29 cellular contexts compared by ENCODE assay signal in the genomic region with DNA sequence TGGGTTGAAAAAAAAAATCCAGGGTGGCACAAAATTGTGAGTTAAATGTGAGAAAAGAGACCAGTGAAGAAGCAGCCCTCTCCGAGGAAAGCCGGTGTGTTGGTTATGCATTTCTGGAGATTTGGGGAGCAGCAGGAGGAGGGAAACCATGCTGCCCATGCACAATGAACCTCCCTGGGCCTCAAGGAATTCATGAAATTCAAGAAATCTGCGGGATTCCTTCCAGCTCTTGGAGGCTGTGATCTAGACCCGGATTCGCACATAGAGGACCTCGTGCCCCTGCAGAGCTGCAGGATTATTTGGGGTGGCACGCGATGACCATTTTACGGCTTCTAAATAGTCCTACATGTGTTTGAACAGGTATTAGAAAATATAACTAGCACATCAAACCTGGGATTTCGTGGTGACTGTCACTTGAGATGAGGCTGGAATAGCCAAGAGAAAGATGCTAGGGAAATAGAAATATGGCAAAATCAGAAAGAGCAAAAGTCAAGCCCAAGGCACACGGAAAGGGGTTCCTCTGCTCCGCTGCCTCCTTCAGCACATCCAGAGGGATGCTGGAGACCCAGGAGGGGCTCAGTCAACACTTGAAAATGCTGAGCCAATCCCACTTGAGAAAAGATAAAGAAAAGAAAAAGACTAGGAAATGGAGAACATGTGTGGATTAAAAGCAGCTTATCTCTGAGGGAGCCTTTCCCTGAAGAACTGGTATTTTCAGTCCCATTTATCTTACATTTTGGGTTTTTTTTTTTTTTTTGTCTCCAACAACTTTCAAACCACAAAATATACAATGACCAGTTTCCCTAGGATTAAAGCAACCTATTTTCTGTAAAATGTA. TPM values are rescaled to one million over a fixed set of nuclear protein-coding genes. Genes with fewer than 3 reads are reported as not detected.
DNase-seq lines count a peak whose midpoint lies in the region; ATAC-seq and TF ChIP-seq lines count a peak whose summit lies in the region.
"Had no signal": no experiment of that assay in that cellular context is flagged by ENCODE, and none has a peak within 500 bp of the region (broad histone marks: within the 10 kb centered on the region; RNA-seq: fewer than 3 reads in every experiment).

No MANE protein-coding gene starts in this region.

- intact Hi-C loops in PC-9 (cut with micrococcal nuclease; ENCODE audit: unreplicated experiment), result no loop called here

- H3K36me3 ChIP-seq in GM23338 (ENCODE audit: insufficient read depth), result no peaks in the 10 kb centered on the region
- no peaks in the 10 kb centered on the region for H3K36me3 ChIP-seq in PC-9 (ENCODE audit: low read depth)
- H3K36me3 ChIP-seq in endodermal cell (ENCODE audit: control insufficient read depth, insufficient read depth, low read length), result no peaks in the 10 kb centered on the region
- H3K36me3 ChIP-seq: pancreas, right lobe of liver, thyroid gland had no signal

- no peak overlapping the region; the same call in none of the 2 replicates for H3K4me3 ChIP-seq in GM23338
- no peak overlapping the region for H3K4me3 ChIP-seq in PC-9
- H3K4me3 ChIP-seq in endodermal cell (ENCODE audit: low read length), result no peak overlapping the region
- H3K4me3 ChIP-seq: pancreas, right lobe of liver, thyroid gland had no signal

- DNase-seq in GM23338 (ENCODE audit: low spot score), result peak; percentile 83
- DNase-seq in PC-9, result peak in 1 of 2 experiments; percentile 75
- peak; percentile 68 for DNase-seq in endodermal cell
- no peak for DNase-seq in pons (ENCODE audit: low spot score)
- no peak for DNase-seq in stimulated activated CD4-positive, alpha-beta T cell treated with anti-CD3 and anti-CD28 coated beads, Interleukin-2, amount 100 ng/mL, for 24 hours
- DNase-seq in SIG-M5 treated with dmso at 0.1 percent for 504 hours (lab: John Stamatoyannopoulos, UW; ENCODE audit: unreplicated experiment), result no peak
- no peak for DNase-seq in DMS79 (lab: John Stamatoyannopoulos, UW)
- DNase-seq: activated CD4-positive, alpha-beta T cell treated with anti-CD3 and anti-CD28 coated beads, Interleukin-2, amount 10 ng/mL, durations not matched to agents 7 days and 5 days; activated CD8-positive, alpha-beta memory T cell treated with anti-CD3 and anti-CD28 coated beads, Interleukin-2, amount 10 ng/mL, durations not matched to agents 7 days and 5 days; activated naive CD4-positive, alpha-beta T cell treated with anti-CD3 and anti-CD28 coated beads, Interleukin-2, amount 50 U/mL, for 16 hours; activated T-cell treated with anti-CD3 and anti-CD28 coated beads, Interleukin-2, amount 50 U/mL, for 72 hours; anterior cingulate cortex; caudate nucleus; EL; Karpas-422; naive thymus-derived CD8-positive, alpha-beta T cell; NCI-H1048; NCI-H187 treated with DMSO at 0.1 percent for 48 hours; NCI-H748 treated with DMSO at 0.1 percent for 48 hours; pancreas; right lobe of liver; SK-N-SH; thyroid gland had no signal

- WGBS in endodermal cell (ENCODE audit: insufficient coverage in 1 of 2, insufficient read length in 1 of 2), 2 experiments, result 57 to 64% methylated on average over 6 to 12 of the region's 12 CpGs

- BruUV-seq in PC-9 (replicated peaks; lab: Mats Ljungman, UMichigan), result no TSS peak

- no peak overlapping the region for H3K9ac ChIP-seq in endodermal cell (ENCODE audit: extremely low read depth, low read length, poor library complexity, severe bottlenecking)
- H3K9ac ChIP-seq: SK-N-SH had no signal

- H3K9me3 Mint-ChIP-seq in GM23338, result no peaks in the 10 kb centered on the region
- H3K9me3 Mint-ChIP-seq in endodermal cell, result no peaks in the 10 kb centered on the region
- no peaks in the 10 kb centered on the region for H3K9me3 Mint-ChIP-seq in nephron
- H3K9me3 Mint-ChIP-seq: activated CD4-positive, alpha-beta T cell treated with anti-CD3 and anti-CD28 coated beads, Interleukin-2, amount 10 ng/mL, durations not matched to agents 7 days and 5 days; naive thymus-derived CD8-positive, alpha-beta T cell; stimulated activated naive CD8-positive, alpha-beta T cell treated with anti-CD3 and anti-CD28 coated beads, Interleukin-15, Interleukin-2, amounts not matched to agents 100 ng/mL and 50 ng/mL, for 24 hours had no signal

- H3K9me3 ChIP-seq in PC-9 (ENCODE audit: insufficient read depth, low read depth) (no peaks in the 10 kb centered on the region), endodermal cell (ENCODE audit: control insufficient read depth, low read length) (no peaks in the 10 kb centered on the region)
- H3K9me3 ChIP-seq: pancreas, right lobe of liver, SK-N-SH, thyroid gland had no signal

- H3K27ac ChIP-seq in GM23338 (ENCODE audit: low read depth) (peak overlapping the region; percentile 64), PC-9 (0 out of 2 replicates have a peak overlapping the region, but pooled peaks have one; percentile 37), endodermal cell (ENCODE audit: low read depth, low read length) (no peak overlapping the region)
- H3K27ac ChIP-seq: C4-2B, pancreas, right lobe of liver, RWPE1, thyroid gland, VCaP had no signal

- peaks cover 57% of the 10 kb centered on the region for H3K4me1 Mint-ChIP-seq in GM23338
- peaks cover 12% of the 10 kb centered on the region for H3K4me1 Mint-ChIP-seq in endodermal cell
- peaks cover 31% of the 10 kb centered on the region for H3K4me1 Mint-ChIP-seq in nephron
- H3K4me1 Mint-ChIP-seq: activated CD4-positive, alpha-beta T cell treated with anti-CD3 and anti-CD28 coated beads, Interleukin-2, amount 10 ng/mL, durations not matched to agents 7 days and 5 days; activated CD8-positive, alpha-beta memory T cell treated with anti-CD3 and anti-CD28 coated beads, Interleukin-2, amount 10 ng/mL, durations not matched to agents 7 days and 5 days had no signal

- no peaks in the 10 kb centered on the region for H3K9me2 ChIP-seq in GM23338 (ENCODE audit: insufficient read depth)
- H3K9me2 ChIP-seq in PC-9 (ENCODE audit: insufficient read depth), result no peaks in the 10 kb centered on the region
- H3K9me2 ChIP-seq: SK-N-SH had no signal

- H3K36me3 Mint-ChIP-seq in GM23338 (ENCODE audit: low read depth) (no peaks in the 10 kb centered on the region; the same call in 1 of the 3 replicates), endodermal cell (ENCODE audit: low read depth) (no peaks in the 10 kb centered on the region), nephron (ENCODE audit: low read depth) (peaks cover 10% of the 10 kb centered on the region)
- H3K36me3 Mint-ChIP-seq: activated CD8-positive, alpha-beta memory T cell treated with anti-CD3 and anti-CD28 coated beads, Interleukin-2, amount 10 ng/mL, durations not matched to agents 7 days and 5 days; naive thymus-derived CD8-positive, alpha-beta T cell had no signal

- H4K20me1 ChIP-seq in GM23338 (replicated peaks; ENCODE audit: insufficient read depth), result no peaks in the 10 kb centered on the region
- H4K20me1 ChIP-seq in PC-9 (ENCODE audit: insufficient read depth), result no peaks in the 10 kb centered on the region

- H3K27me3 ChIP-seq in GM23338 (ENCODE audit: insufficient read depth) (no peaks in the 10 kb centered on the region), PC-9 (ENCODE audit: insufficient read depth, low read depth) (no peaks in the 10 kb centered on the region), endodermal cell (ENCODE audit: control insufficient read depth, insufficient read depth, low read length, poor library complexity, severe bottlenecking) (no peaks in the 10 kb centered on the region)
- H3K27me3 ChIP-seq: pancreas, right lobe of liver, thyroid gland had no signal

- H3K4me1 ChIP-seq in GM23338 (ENCODE audit: insufficient read depth) (peaks cover 42% of the 10 kb centered on the region), PC-9 (replicated peaks; ENCODE audit: insufficient read depth) (peaks cover 22% of the 10 kb centered on the region), endodermal cell (ENCODE audit: control insufficient read depth, insufficient read depth, low read length) (peaks cover 3% of the 10 kb centered on the region)
- H3K4me1 ChIP-seq: pancreas, right lobe of liver had no signal

- CTCF ChIA-PET in PC-9 (lab: Charles Lee), result interaction anchor here (0.6 to 0.7 kb wide), 2 partner anchors 50 to 162 kb away, joined by 3 to 7 read pairs; no protein-coding TSS in a partner anchor

- no peak overlapping the region for H2AFZ ChIP-seq in GM23338
- H2AFZ ChIP-seq in PC-9, result no peak overlapping the region

- H3K27me3 Mint-ChIP-seq in GM23338 (ENCODE audit: insufficient read depth, low read depth, poor library complexity), result peaks cover 3% of the 10 kb centered on the region
- H3K27me3 Mint-ChIP-seq in endodermal cell (ENCODE audit: insufficient read depth), result peaks cover 10% of the 10 kb centered on the region
- no peaks in the 10 kb centered on the region for H3K27me3 Mint-ChIP-seq in nephron (ENCODE audit: low read depth)
- H3K27me3 Mint-ChIP-seq: activated CD4-positive, alpha-beta T cell treated with anti-CD3 and anti-CD28 coated beads, Interleukin-2, amount 10 ng/mL, durations not matched to agents 7 days and 5 days; activated CD8-positive, alpha-beta memory T cell treated with anti-CD3 and anti-CD28 coated beads, Interleukin-2, amount 10 ng/mL, durations not matched to agents 7 days and 5 days; stimulated activated naive CD8-positive, alpha-beta T cell treated with anti-CD3 and anti-CD28 coated beads, Interleukin-15, Interleukin-2, amounts not matched to agents 100 ng/mL and 50 ng/mL, for 24 hours had no signal

- H3K79me2 ChIP-seq in GM23338 (replicated peaks; ENCODE audit: insufficient read depth) (no peaks in the 10 kb centered on the region), PC-9 (ENCODE audit: low read depth) (no peaks in the 10 kb centered on the region; the same call in 1 of the 2 replicates)

- H3K4me3 Mint-ChIP-seq in GM23338 (peak overlapping the region; percentile 57), endodermal cell (no peak overlapping the region), nephron (no peak overlapping the region)
- H3K4me3 Mint-ChIP-seq: activated CD4-positive, alpha-beta T cell treated with anti-CD3 and anti-CD28 coated beads, Interleukin-2, amount 10 ng/mL, durations not matched to agents 7 days and 5 days; activated CD8-positive, alpha-beta memory T cell treated with anti-CD3 and anti-CD28 coated beads, Interleukin-2, amount 10 ng/mL, durations not matched to agents 7 days and 5 days; activated T-cell treated with anti-CD3 and anti-CD28 coated beads, Interleukin-2, amount 50 U/mL, for 72 hours; naive thymus-derived CD8-positive, alpha-beta T cell; stimulated activated naive CD8-positive, alpha-beta T cell treated with anti-CD3 and anti-CD28 coated beads, Interleukin-15, Interleukin-2, amounts not matched to agents 100 ng/mL and 50 ng/mL, for 24 hours had no signal

- peak; percentile 86 for ATAC-seq in GM23338
- ATAC-seq: activated CD8-positive, alpha-beta memory T cell treated with anti-CD3 and anti-CD28 coated beads, Interleukin-2, amount 10 ng/mL, durations not matched to agents 7 days and 5 days; activated T-cell treated with anti-CD3 and anti-CD28 coated beads, Interleukin-2, amount 50 U/mL, for 72 hours; HCT116; naive thymus-derived CD8-positive, alpha-beta T cell; pancreas; right lobe of liver had no signal

- H3F3A ChIP-seq in GM23338 (replicated peaks; ENCODE audit: low read depth) (no peaks in the 10 kb centered on the region; the same call in 1 of the 2 replicates), PC-9 (ENCODE audit: insufficient read depth, low read depth) (no peaks in the 10 kb centered on the region; the same call in 1 of the 2 replicates)

- H3K27ac Mint-ChIP-seq in GM23338 (peak overlapping the region; percentile 73; the same call in 1 of the 2 replicates), endodermal cell (peak overlapping the region; percentile 10), nephron (peak overlapping the region; percentile 14 to 46 (median 44))
- H3K27ac Mint-ChIP-seq: activated CD4-positive, alpha-beta T cell treated with anti-CD3 and anti-CD28 coated beads, Interleukin-2, amount 10 ng/mL, durations not matched to agents 7 days and 5 days; activated CD8-positive, alpha-beta memory T cell treated with anti-CD3 and anti-CD28 coated beads, Interleukin-2, amount 10 ng/mL, durations not matched to agents 7 days and 5 days; activated T-cell treated with anti-CD3 and anti-CD28 coated beads, Interleukin-2, amount 50 U/mL, for 72 hours; naive thymus-derived CD8-positive, alpha-beta T cell; stimulated activated naive CD8-positive, alpha-beta T cell treated with anti-CD3 and anti-CD28 coated beads, Interleukin-15, Interleukin-2, amounts not matched to agents 100 ng/mL and 50 ng/mL, for 24 hours had no signal

- H3K4me2 ChIP-seq in GM23338, result peak overlapping the region; percentile 63
- H3K4me2 ChIP-seq in PC-9, result peak overlapping the region; percentile 53
- H3K4me2 ChIP-seq: SK-N-SH had no signal

- TF ChIP-seq CTCF in GM23338 (conservative IDR thresholded peaks at IDR 0.05; ENCODE audit: low read depth in 2 of 2) (no peak), PC-9 (conservative IDR thresholded peaks at IDR 0.05) (no peak), endodermal cell (conservative IDR thresholded peaks at IDR 0.05) (no peak), nephron (IDR thresholded peaks at IDR 0.05; ENCODE audit: unreplicated experiment in 3 of 3) (no peak)

- POLR2A ChIA-PET in PC-9 (lab: Charles Lee; ENCODE audit: unreplicated experiment), result no interaction called here

RNA-seq across cellular contexts. Expression of gene KCTD1, which starts 22.0 kb away (rescaled TPM):
- total RNA-seq in GM23338 (2014; rRNA removed; shearing (Covaris generic)), result 15.4 and 20.5 TPM in 2 replicates
- 7.1 and 8.9 TPM in 2 replicates for polyA plus RNA-seq in GM23338 (2016; fragmentation: Nextera tagmentation; extraction: Ambion mirVana)
- total RNA-seq in PC-9 (2021) (20.5 and 20.7 TPM in 2 replicates), endodermal cell (1 to 10 TPM; 6.8 to 7.3 TPM)
- polyA plus RNA-seq in endodermal cell (2013, experiment 1 of 2), result 25.3 TPM
- polyA plus RNA-seq in endodermal cell (2013, experiment 2 of 2), result 24.4 TPM

Comparison
In these comparisons a context has a peak if more than half of its experiments do, and no peak if none do; other contexts are left out.
1. DNase-seq: peak in GM23338 (single experiment) and endodermal cell (single experiment); none in pons (single experiment), stimulated activated CD4-positive, alpha-beta T cell treated with anti-CD3 and anti-CD28 coated beads, Interleukin-2, amount 100 ng/mL, for 24 hours (0 of 2), SIG-M5 treated with dmso at 0.1 percent for 504 hours (single experiment) and DMS79 (single experiment).
2. H3K27ac Mint-ChIP-seq: peak in every context shown above with its lines; median percentile 73 in GM23338; 44 in nephron; 10 in endodermal cell.